In genomic region chr18:79395308-79395640, GRCh38 we compare ENCODE assay signal across 8 cellular contexts. TPM values are rescaled to one million over a fixed set of nuclear protein-coding genes. Genes with fewer than 3 reads are reported as not detected.
DNase-seq lines count a peak whose midpoint lies in the region; ATAC-seq and TF ChIP-seq lines count a peak whose summit lies in the region.

No MANE protein-coding gene starts in this region.

- H3K4me1 ChIP-seq in neuron (ENCODE audit: insufficient read depth, low read length) (no peaks in the 10 kb centered on the region), colonic mucosa (peaks cover 4% of the 10 kb centered on the region)

- H3K27me3 Mint-ChIP-seq in HFFc6 (ENCODE audit: insufficient read depth) = peaks cover 1% of the 10 kb centered on the region

- H3K9me3 ChIP-seq in neuron (ENCODE audit: low read length) (no peaks in the 10 kb centered on the region), colonic mucosa (no peaks in the 10 kb centered on the region)

- no peak overlapping the region for H2AFZ ChIP-seq in neuron (ENCODE audit: low read depth, low read length)

- H3K4me3 Mint-ChIP-seq in HFFc6 = 0 out of 2 replicates have a peak overlapping the region, but pooled peaks have one; percentile 32

- peaks cover 6% of the 10 kb centered on the region; the same call in 1 of the 2 replicates for H3K4me1 Mint-ChIP-seq in HFFc6 (ENCODE audit: low read depth)

- H3K27ac ChIP-seq in coronary artery (peak overlapping the region; percentile 96 to 99), colonic mucosa (no peak overlapping the region)

- no peak overlapping the region for H3K27ac Mint-ChIP-seq in HFFc6

- DNase-seq in AG10803 (ENCODE audit: low read depth) (no peak), HFFc6 (no peak), coronary artery (ENCODE audit: low spot score) (no peak), NCI-H510A treated with DMSO at 0.1 percent for 48 hours (lab: John Stamatoyannopoulos, UW) (no peak), COLO668 (lab: John Stamatoyannopoulos, UW; ENCODE audit: unreplicated experiment) (no peak), colonic mucosa (no peak)

- no peaks in the 10 kb centered on the region for H3K36me3 Mint-ChIP-seq in HFFc6 (ENCODE audit: low read depth)

- H3K27me3 ChIP-seq in neuron (ENCODE audit: insufficient read depth, low read length) (peaks cover 76% of the 10 kb centered on the region), colonic mucosa (peaks cover 56% of the 10 kb centered on the region)

- H3K4me3 ChIP-seq in AG10803 (ENCODE audit: low read length) (peak overlapping the region; percentile 5; the same call in 1 of the 2 replicates), coronary artery (peak overlapping the region; percentile 90), neuron (ENCODE audit: low read length) (peak overlapping the region; percentile 6), colonic mucosa (no peak overlapping the region)

- H3K9ac ChIP-seq in colonic mucosa (ENCODE audit: low read depth in 2 of 2, low read length in 2 of 2) = no peak overlapping the region

- no peaks in the 10 kb centered on the region for H3K36me3 ChIP-seq in neuron (ENCODE audit: insufficient read depth, low read length)
- H3K36me3 ChIP-seq in colonic mucosa = no peaks in the 10 kb centered on the region

- no peak for ATAC-seq in GM21367 (IDR thresholded peaks at IDR 0.05; ENCODE audit: unreplicated experiment)

- intact Hi-C loops in colonic mucosa (cut with DNase I) = no loop called here

- H3K9me3 Mint-ChIP-seq in HFFc6 = no peaks in the 10 kb centered on the region

- TF ChIP-seq CTCF in AG10803 (conservative IDR thresholded peaks at IDR 0.05; ENCODE audit: low read length) (no peak), HFFc6 (IDR thresholded peaks at IDR 0.05) (no peak), coronary artery (IDR thresholded peaks at IDR 0.05) (no peak), colonic mucosa (IDR thresholded peaks at IDR 0.05) (no peak)

RNA-seq across cellular contexts. Expression of gene NFATC1, which starts 0.5 kb away (rescaled TPM):
- total RNA-seq in HFFc6 (2021; fragmentation: NEBNext Ultra II Directional; extraction: Animal tissue kit (Norgen Biotek cat#: 25700)) = 1 to 10 TPM in 2 of 6 experiments, under 1 TPM in 4; 0.57 to 2.0 (median 0.89) TPM
- total RNA-seq in colonic mucosa = 1 to 10 TPM; 1.6 to 4.3 TPM
